Comparison of ENCODE assay signal across 10 cellular contexts in genomic region chr1:12406218-12407021, GRCh38.
DNase-seq lines count a peak whose midpoint lies in the region; ATAC-seq and TF ChIP-seq lines count a peak whose summit lies in the region.
"Had no signal": no experiment of that assay in that cellular context is flagged by ENCODE, and none has a peak within 500 bp of the region (broad histone marks: within the 10 kb centered on the region; RNA-seq: fewer than 3 reads in every experiment).

No MANE protein-coding gene starts in this region.

- 54 to 60% methylated on average over 8 of the region's 8 CpGs for WGBS in lower leg skin, 2 donors

- H3K27ac ChIP-seq in VCaP (peak overlapping the region; percentile 69), neural progenitor cell (peak overlapping the region; percentile 83)

- no peaks in the 10 kb centered on the region for H3K27me3 ChIP-seq in neural progenitor cell

- H2AFZ ChIP-seq in neural progenitor cell (replicated peaks), result no peak overlapping the region

- H3K36me3 ChIP-seq in neural progenitor cell, result peaks cover 14% of the 10 kb centered on the region

- TF ChIP-seq CTCF in AG10803 (conservative IDR thresholded peaks at IDR 0.05; ENCODE audit: low read length) (no peak), VCaP (conservative IDR thresholded peaks at IDR 0.05) (no peak), neural progenitor cell (IDR thresholded peaks at IDR 0.05) (no peak), lower leg skin (IDR thresholded peaks at IDR 0.05) (no peak)

- no peak for TF ChIP-seq POLR2A in lower leg skin (IDR thresholded peaks at IDR 0.05)

- H3K4me2 ChIP-seq in neural progenitor cell, result peak overlapping the region; percentile 71

- intact Hi-C loops in lower leg skin (cut with DNase I; ENCODE audit: low total_unique reads), result loop anchor here (2.0 kb wide), 1 partner anchor 42 kb away; no protein-coding TSS in a partner anchor

- no peaks in the 10 kb centered on the region for H4K20me1 ChIP-seq in neural progenitor cell (ENCODE audit: low read depth)

- peaks cover 23% of the 10 kb centered on the region for H3K4me1 Mint-ChIP-seq in neural progenitor cell

- H3K27ac Mint-ChIP-seq in neural progenitor cell, result no peak overlapping the region

- no peaks in the 10 kb centered on the region for H3K27me3 Mint-ChIP-seq in neural progenitor cell (ENCODE audit: insufficient read depth, low read depth)

- H3K9me3 ChIP-seq in neural progenitor cell (ENCODE audit: low read depth), result peaks cover 12% of the 10 kb centered on the region

- H3K79me2 ChIP-seq in neural progenitor cell (ENCODE audit: low read depth), result no peaks in the 10 kb centered on the region

- H3K4me3 ChIP-seq in AG10803 (ENCODE audit: low read length) (no peak overlapping the region), neural progenitor cell (peak overlapping the region; percentile 30), lower leg skin (ENCODE audit: low read depth, poor library complexity, severe bottlenecking) (no peak overlapping the region)

- ATAC-seq in GM19395 (IDR thresholded peaks at IDR 0.05; ENCODE audit: unreplicated experiment), result no peak

- no peak overlapping the region for H3K9ac ChIP-seq in neural progenitor cell

- DNase-seq in AG10803 (ENCODE audit: low read depth), result peak; percentile 88
- peak; percentile 34 for DNase-seq in fibroblast of the conjunctiva (ENCODE audit: low read depth)
- peak; percentile 60 for DNase-seq in neural progenitor cell (ENCODE audit: low spot score)
- no peak for DNase-seq in dedifferentiated amniotic fluid mesenchymal stem cell (ENCODE audit: extremely low spot score)
- no peak for DNase-seq in NCI-H2081 (lab: John Stamatoyannopoulos, UW)
- DNase-seq in lower leg skin (ENCODE audit: low spot score in 2 of 2), result no peak
- DNase-seq: activated gamma-delta T cell, T-helper 9 cell had no signal

- H3F3A ChIP-seq in neural progenitor cell (ENCODE audit: low read depth), result peaks cover 27% of the 10 kb centered on the region

- H3K9me3 Mint-ChIP-seq in neural progenitor cell, result peaks cover 8% of the 10 kb centered on the region

- H3K4me1 ChIP-seq in neural progenitor cell, result peaks cover 48% of the 10 kb centered on the region

- H3K36me3 Mint-ChIP-seq in neural progenitor cell, result peaks cover 30% of the 10 kb centered on the region

- H3K4me3 Mint-ChIP-seq in neural progenitor cell, result no peak overlapping the region

Comparison
In these comparisons a context has a peak if more than half of its experiments do, and no peak if none do; other contexts are left out.
1. DNase-seq: peak in AG10803 (single experiment), fibroblast of the conjunctiva (single experiment) and neural progenitor cell (single experiment); none in dedifferentiated amniotic fluid mesenchymal stem cell (single experiment), NCI-H2081 (0 of 2) and lower leg skin (0 of 2).